ENCODE assay signal across 1 cellular context in genomic region chr4:146040623-146041022, GRCh38.
TF ChIP-seq lines count a peak whose summit lies in the region.

No MANE protein-coding gene starts in this region.

TF ChIP-seq in GM23338, 12 proteins besides CTCF, POLR2A, EP300 and RAD21 (continued from another document):
- TF ChIP-seq ZNF462 (CRISPR knock-in tag; IDR thresholded peaks at IDR 0.05), result no peak
- no peak for TF ChIP-seq NANOG (IDR thresholded peaks at IDR 0.05; ENCODE audit: borderline replicate concordance)
- TF ChIP-seq STAT1 (IDR thresholded peaks at IDR 0.05; ENCODE audit: unreplicated experiment), result no peak
- no peak for TF ChIP-seq ZNF114 (CRISPR knock-in tag; IDR thresholded peaks at IDR 0.05)
- no peak for TF ChIP-seq POLR2AphosphoS5 (IDR thresholded peaks at IDR 0.05; ENCODE audit: low read depth)
- no peak for TF ChIP-seq REST (IDR thresholded peaks at IDR 0.05; ENCODE audit: unreplicated experiment)
- TF ChIP-seq CREB1 (CRISPR knock-in tag; IDR thresholded peaks at IDR 0.05; ENCODE audit: low read depth), result no peak
- TF ChIP-seq ETS1 (IDR thresholded peaks at IDR 0.05), result no peak
- no peak for TF ChIP-seq ZNF331 (CRISPR knock-in tag; IDR thresholded peaks at IDR 0.05; ENCODE audit: low read depth)
- TF ChIP-seq EZH2 (IDR thresholded peaks at IDR 0.05; ENCODE audit: low read depth, unreplicated experiment), result no peak
- no peak for TF ChIP-seq EZH2phosphoT487 (IDR thresholded peaks at IDR 0.05; ENCODE audit: unreplicated experiment)
TF ChIP-seq in GM23338: peak in this region for 0.
